23 cellular contexts compared by ENCODE assay signal in the genomic region with DNA sequence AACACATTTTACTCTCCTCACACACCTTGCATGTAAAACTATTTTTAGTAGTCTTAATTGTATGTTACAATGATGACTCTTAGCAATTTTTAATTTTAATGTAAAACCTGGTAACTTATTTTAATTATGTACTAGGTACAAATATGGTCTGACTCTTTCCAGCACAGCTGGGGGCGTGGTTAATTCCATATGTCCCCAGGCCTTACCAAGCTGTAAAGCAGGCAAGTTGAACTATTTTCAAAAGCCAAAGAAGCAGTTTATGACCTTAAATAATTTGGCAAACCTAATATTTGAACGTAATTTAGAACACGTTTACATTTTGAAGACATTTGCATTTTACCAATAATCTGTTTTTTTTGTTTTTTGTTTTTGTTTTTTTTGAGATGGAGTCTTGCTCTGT. TPM values are rescaled to one million over a fixed set of nuclear protein-coding genes. Genes with fewer than 3 reads are reported as not detected.
"Had no signal": no experiment of that assay in that cellular context is flagged by ENCODE, and none has a peak within 500 bp of the region (broad histone marks: within the 10 kb centered on the region; RNA-seq: fewer than 3 reads in every experiment).

No MANE protein-coding gene starts in this region.

- H3K4me3 ChIP-seq: left lung, lower lobe of right lung, pancreas, prostate gland, skin epidermis, spleen, suprapubic skin, thoracic aorta, tibial artery, uterus had no signal

- H3K27ac ChIP-seq: left lung, lower lobe of right lung, pancreas, prostate gland, skin epidermis, spleen, suprapubic skin, thoracic aorta, tibial artery, uterus had no signal

- H3K4me1 ChIP-seq: left lung, lower lobe of right lung, pancreas, prostate gland, spleen, suprapubic skin, tibial artery, uterus had no signal

- H3K27me3 ChIP-seq: left lung, pancreas, spleen, suprapubic skin, tibial artery, uterus had no signal

- H3K36me3 ChIP-seq: left lung, lower lobe of right lung, pancreas, prostate gland, spleen, suprapubic skin, thoracic aorta, tibial artery, uterus had no signal

- H3K9me3 ChIP-seq: left lung, lower lobe of right lung, pancreas, prostate gland, spleen, suprapubic skin, thoracic aorta, tibial artery, uterus had no signal

- DNase-seq: immature natural killer cell; kidney; left colon; left lung; lower lobe of right lung; mammary epithelial cell; mesenchymal stem cell; naive thymus-derived CD8-positive, alpha-beta T cell; nucleus accumbens; pancreas; retina; right cardiac atrium; spleen; stimulated activated CD4-positive, alpha-beta T cell treated with anti-CD3 and anti-CD28 coated beads, Interleukin-4, amount 100 ng/mL, for 24 hours; stimulated activated naive CD4-positive, alpha-beta T cell; tibial artery; uterus had no signal

- ATAC-seq: left colon; left lung; lower lobe of right lung; naive thymus-derived CD8-positive, alpha-beta T cell; pancreas; right cardiac atrium; sciatic nerve; stimulated activated effector memory CD8-positive, alpha-beta T cell treated with anti-CD3 and anti-CD28 coated beads, Interleukin-12 subunit alpha, Interleukin-12 subunit beta, amount 100 ng/mL, for 72 hours had no signal

RNA-seq across cellular contexts. Expression of gene ACOT6, which starts 9.3 kb away (rescaled TPM):
- polyA plus RNA-seq: mammary epithelial cell; naive thymus-derived CD8-positive, alpha-beta T cell; pancreas; right cardiac atrium; spleen had no signal
